ENCODE assay signal across 37 cellular contexts in genomic region chr7:134627775-134628153, GRCh38.
"Had no signal": no experiment of that assay in that cellular context is flagged by ENCODE, and none has a peak within 500 bp of the region (broad histone marks: within the 10 kb centered on the region; RNA-seq: fewer than 3 reads in every experiment).

No MANE protein-coding gene starts in this region.

- H3K4me3 ChIP-seq: adrenal gland, breast epithelium, cardiac muscle cell, colonic mucosa, dorsolateral prefrontal cortex had no signal

- DNase-seq: activated B cell treated with CpG ODN at 0.5 μM for 24 hours; activated CD4-positive, alpha-beta memory T cell treated with anti-CD3 and anti-CD28 coated beads for 36 hours; activated CD8-positive, alpha-beta memory T cell treated with anti-CD3 and anti-CD28 coated beads, Interleukin-2, amount 10 ng/mL, durations not matched to agents 7 days and 5 days; activated CD8-positive, alpha-beta memory T cell treated with anti-CD3 and anti-CD28 coated beads, Interleukin-2, amount 50 U/mL, for 4 hours; activated CD8-positive, alpha-beta T cell treated with anti-CD3 and anti-CD28 coated beads, Interleukin-2, amount 10 ng/mL, durations not matched to agents 7 days and 5 days; activated effector memory CD4-positive, alpha-beta T cell treated with anti-CD3 and anti-CD28 coated beads, Interleukin-2, amount 50 U/mL, for 16 hours; activated naive CD4-positive, alpha-beta T cell treated with anti-CD3 and anti-CD28 coated beads for 36 hours; activated naive CD8-positive, alpha-beta T cell treated with anti-CD3 and anti-CD28 coated beads for 36 hours; activated naive CD8-positive, alpha-beta T cell treated with anti-CD3 and anti-CD28 coated beads, Interleukin-2, amount 50 U/mL, for 24 hours; activated T-cell treated with anti-CD3 and anti-CD28 coated beads, Interleukin-2, amount 50 U/mL, for 1 hour; activated T-cell treated with anti-CD3 and anti-CD28 coated beads, Interleukin-2, amount 50 U/mL, for 48 hours; adrenal gland; amygdala; aorta; central memory CD4-positive, alpha-beta T cell; cerebellar nuclear complex; colonic mucosa; dorsolateral prefrontal cortex; effector memory CD4-positive, alpha-beta T cell; endodermal cell; foreskin fibroblast; head of caudate nucleus; T-helper 1 cell; T-helper 17 cell; T1000; WERI-Rb-1 had no signal

- H3K9me3 ChIP-seq: adrenal gland, breast epithelium, colonic mucosa had no signal

- H3K4me1 ChIP-seq: adrenal gland, breast epithelium, colonic mucosa had no signal

- FAIRE-seq: frontal cortex had no signal

- H3K27me3 ChIP-seq: breast epithelium, colonic mucosa had no signal

- ATAC-seq: activated CD4-positive, CD25-positive, alpha-beta regulatory T cell treated with anti-CD3 and anti-CD28 coated beads, Interleukin-2, amount 50 U/mL, for 24 hours; activated CD8-positive, alpha-beta memory T cell treated with anti-CD3 and anti-CD28 coated beads, Interleukin-2, amount 10 ng/mL, durations not matched to agents 7 days and 5 days; activated CD8-positive, alpha-beta T cell treated with anti-CD3 and anti-CD28 coated beads, Interleukin-2, amount 10 ng/mL, durations not matched to agents 7 days and 5 days; activated naive CD8-positive, alpha-beta T cell treated with anti-CD3 and anti-CD28 coated beads, Interleukin-2, amount 50 U/mL, for 24 hours; esophagus mucosa; T-helper 17 cell had no signal

- H3K36me3 ChIP-seq: adrenal gland, breast epithelium, cardiac muscle cell, colonic mucosa, WERI-Rb-1 had no signal

- H3K4me3 Mint-ChIP-seq: activated B cell treated with CpG ODN at 0.5 μM for 24 hours; activated CD4-positive, alpha-beta memory T cell treated with anti-CD3 and anti-CD28 coated beads for 36 hours; activated CD4-positive, alpha-beta T cell treated with anti-CD3 and anti-CD28 coated beads, Interleukin-2, amount 10 ng/mL, durations not matched to agents 24 days and 14 days; activated CD8-positive, alpha-beta memory T cell treated with anti-CD3 and anti-CD28 coated beads, Interleukin-2, amount 10 ng/mL, durations not matched to agents 7 days and 5 days; activated CD8-positive, alpha-beta T cell treated with anti-CD3 and anti-CD28 coated beads, Interleukin-2, amount 10 ng/mL, durations not matched to agents 7 days and 5 days; activated naive CD4-positive, alpha-beta T cell treated with anti-CD3 and anti-CD28 coated beads for 36 hours; activated naive CD4-positive, alpha-beta T cell treated with anti-CD3 and anti-CD28 coated beads, Interleukin-2, amount 50 U/mL, for 24 hours; activated naive CD8-positive, alpha-beta T cell treated with anti-CD3 and anti-CD28 coated beads for 36 hours; activated naive CD8-positive, alpha-beta T cell treated with anti-CD3 and anti-CD28 coated beads, Interleukin-2, amount 50 U/mL, for 24 hours; activated T-helper 1 cell treated with anti-CD3 and anti-CD28 coated beads, Interleukin-12 subunit alpha, Interleukin-12 subunit beta, Interleukin-2, Interleukin-4 antibody, amounts not matched to agents 30 ng/mL and 10 ng/mL and 1 ng/mL, durations not matched to agents 14 hours and 24 hours and 36 hours; brain; endodermal cell; T-helper 17 cell; T-helper 2 cell treated with Interferon-gamma antibody and Interleukin-4, amounts not matched to agents 5 μg/mL and 100 μg/mL, for 36 hours had no signal

- H3K9me3 Mint-ChIP-seq: activated B cell treated with CpG ODN at 0.5 μM for 24 hours; activated CD4-positive, alpha-beta memory T cell treated with anti-CD3 and anti-CD28 coated beads for 36 hours; activated CD4-positive, alpha-beta T cell treated with anti-CD3 and anti-CD28 coated beads, Interleukin-2, amount 10 ng/mL, durations not matched to agents 24 days and 14 days; activated naive CD4-positive, alpha-beta T cell treated with anti-CD3 and anti-CD28 coated beads for 36 hours; activated naive CD4-positive, alpha-beta T cell treated with anti-CD3 and anti-CD28 coated beads, Interleukin-2, amount 50 U/mL, for 24 hours; activated naive CD8-positive, alpha-beta T cell treated with anti-CD3 and anti-CD28 coated beads for 36 hours; activated naive CD8-positive, alpha-beta T cell treated with anti-CD3 and anti-CD28 coated beads, Interleukin-2, amount 50 U/mL, for 24 hours; activated T-helper 1 cell treated with anti-CD3 and anti-CD28 coated beads, Interleukin-12 subunit alpha, Interleukin-12 subunit beta, Interleukin-2, Interleukin-4 antibody, amounts not matched to agents 30 ng/mL and 10 ng/mL and 1 ng/mL, durations not matched to agents 14 hours and 24 hours and 36 hours; activated T-helper 2 cell treated with anti-CD3 and anti-CD28 coated beads, Interferon-gamma antibody, Interleukin-2, Interleukin-4, amounts not matched to agents 10 μg/mL and 5 μg/mL and 100 μg/mL, durations not matched to agents 14 hours and 24 hours and 36 hours; brain; endodermal cell; T-helper 2 cell treated with Interferon-gamma antibody and Interleukin-4, amounts not matched to agents 5 μg/mL and 100 μg/mL, for 36 hours had no signal

- H3K4me1 Mint-ChIP-seq: activated B cell treated with CpG ODN at 0.5 μM for 24 hours; activated naive CD4-positive, alpha-beta T cell treated with anti-CD3 and anti-CD28 coated beads, Interleukin-2, amount 50 U/mL, for 24 hours; brain; endodermal cell; T-helper 17 cell had no signal

- H3K27ac ChIP-seq: adrenal gland, breast epithelium, cardiac muscle cell, colonic mucosa, dorsolateral prefrontal cortex, WERI-Rb-1 had no signal

- H3K36me3 Mint-ChIP-seq: activated CD4-positive, alpha-beta memory T cell treated with anti-CD3 and anti-CD28 coated beads for 36 hours; activated CD8-positive, alpha-beta memory T cell treated with anti-CD3 and anti-CD28 coated beads, Interleukin-2, amount 10 ng/mL, durations not matched to agents 7 days and 5 days; activated naive CD4-positive, alpha-beta T cell treated with anti-CD3 and anti-CD28 coated beads, Interleukin-2, amount 50 U/mL, for 24 hours; activated naive CD8-positive, alpha-beta T cell treated with anti-CD3 and anti-CD28 coated beads for 36 hours; brain had no signal

- H3K27ac Mint-ChIP-seq: activated B cell treated with CpG ODN at 0.5 μM for 24 hours; activated CD4-positive, alpha-beta memory T cell treated with anti-CD3 and anti-CD28 coated beads for 36 hours; activated CD4-positive, alpha-beta T cell treated with anti-CD3 and anti-CD28 coated beads, Interleukin-2, amount 10 ng/mL, durations not matched to agents 24 days and 14 days; activated CD8-positive, alpha-beta memory T cell treated with anti-CD3 and anti-CD28 coated beads, Interleukin-2, amount 10 ng/mL, durations not matched to agents 7 days and 5 days; activated CD8-positive, alpha-beta T cell treated with anti-CD3 and anti-CD28 coated beads, Interleukin-2, amount 10 ng/mL, durations not matched to agents 7 days and 5 days; activated naive CD4-positive, alpha-beta T cell treated with anti-CD3 and anti-CD28 coated beads for 36 hours; activated naive CD4-positive, alpha-beta T cell treated with anti-CD3 and anti-CD28 coated beads, Interleukin-2, amount 50 U/mL, for 24 hours; activated naive CD8-positive, alpha-beta T cell treated with anti-CD3 and anti-CD28 coated beads for 36 hours; activated naive CD8-positive, alpha-beta T cell treated with anti-CD3 and anti-CD28 coated beads, Interleukin-2, amount 50 U/mL, for 24 hours; activated T-helper 1 cell treated with anti-CD3 and anti-CD28 coated beads, Interleukin-12 subunit alpha, Interleukin-12 subunit beta, Interleukin-2, Interleukin-4 antibody, amounts not matched to agents 30 ng/mL and 10 ng/mL and 1 ng/mL, durations not matched to agents 14 hours and 24 hours and 36 hours; activated T-helper 2 cell treated with anti-CD3 and anti-CD28 coated beads, Interferon-gamma antibody, Interleukin-2, Interleukin-4, amounts not matched to agents 10 μg/mL and 5 μg/mL and 100 μg/mL, durations not matched to agents 14 hours and 24 hours and 36 hours; brain; endodermal cell; T-helper 17 cell; T-helper 2 cell treated with Interferon-gamma antibody and Interleukin-4, amounts not matched to agents 5 μg/mL and 100 μg/mL, for 36 hours had no signal
